18 cellular contexts compared by ENCODE assay signal in genomic region chr5:94288937-94289336, GRCh38.
A peak's percentile ranks its signal among the peaks of the same experiment; 100 is the strongest.
DNase-seq lines count a peak whose midpoint lies in the region; ATAC-seq, FAIRE-seq and TF ChIP-seq lines count a peak whose summit lies in the region.
"Had no signal": no experiment of that assay in that cellular context is flagged by ENCODE, and none has a peak within 500 bp of the region (broad histone marks: within the 10 kb centered on the region; RNA-seq: fewer than 3 reads in every experiment).

No MANE protein-coding gene starts in this region.

- FAIRE-seq in GM19239 (lab: Jason Lieb, UNC): no peak
- FAIRE-seq: kidney had no signal

- no peak overlapping the region for H2AFZ ChIP-seq in GM23338

- no peaks in the 10 kb centered on the region; the same call in 1 of the 2 replicates for H3F3A ChIP-seq in GM23338 (replicated peaks; ENCODE audit: low read depth)

- H3K79me2 ChIP-seq in GM23338 (replicated peaks; ENCODE audit: insufficient read depth): peaks cover 65% of the 10 kb centered on the region

- no peak overlapping the region for H3K4me3 ChIP-seq in GM23338
- H3K4me3 ChIP-seq in fibroblast of the aortic adventitia (ENCODE audit: low read depth, low read length): no peak overlapping the region
- H3K4me3 ChIP-seq in H7 (ENCODE audit: insufficient read depth, low read depth, low read length): no peak overlapping the region
- H3K4me3 ChIP-seq: spleen had no signal

- H3K4me3 Mint-ChIP-seq in GM23338: no peak overlapping the region

- H3K4me1 ChIP-seq in GM23338 (ENCODE audit: insufficient read depth): no peaks in the 10 kb centered on the region
- H3K4me1 ChIP-seq: spleen had no signal

- no peak overlapping the region for H3K27ac Mint-ChIP-seq in GM23338
- H3K27ac Mint-ChIP-seq: activated naive CD4-positive, alpha-beta T cell treated with anti-CD3 and anti-CD28 coated beads, Interleukin-2, amount 50 U/mL, for 72 hours had no signal

- H3K4me1 Mint-ChIP-seq in GM23338: 0 out of 3 replicates have a peak, but pooled peaks cover 2% of the 10 kb centered on the region

- TF ChIP-seq CTCF in GM23338 (conservative IDR thresholded peaks at IDR 0.05; ENCODE audit: low read depth in 2 of 2) (no peak), fibroblast of the aortic adventitia (IDR thresholded peaks at IDR 0.05; ENCODE audit: insufficient read depth, low read length) (no peak)

- DNase-seq in GM23338 (ENCODE audit: low spot score): no peak
- peak; percentile 2 for DNase-seq in amniotic epithelial cell (ENCODE audit: low read depth)
- peak; percentile 67 for DNase-seq in fibroblast of the aortic adventitia (ENCODE audit: low read depth)
- DNase-seq in GM19239 (ENCODE audit: insufficient read length, low spot score): no peak
- no peak for DNase-seq in H7
- DNase-seq in activated CD4-positive, alpha-beta T cell treated with anti-CD3 and anti-CD28 coated beads for 48 hours: no peak
- DNase-seq: activated CD8-positive, alpha-beta memory T cell treated with anti-CD3 and anti-CD28 coated beads for 24 hours; DMS153; hippocampal formation; kidney; mammary epithelial cell; NCI-H1436; NCI-H2171; NCI-H82; spleen had no signal

- peaks cover 50% of the 10 kb centered on the region for H3K36me3 Mint-ChIP-seq in GM23338 (ENCODE audit: low read depth)

- peaks cover 49% of the 10 kb centered on the region for H3K9me3 Mint-ChIP-seq in GM23338

- no peak overlapping the region for H3K4me2 ChIP-seq in GM23338

- peaks cover 9% of the 10 kb centered on the region for H3K36me3 ChIP-seq in GM23338 (ENCODE audit: insufficient read depth)
- H3K36me3 ChIP-seq in H7 (replicated peaks; ENCODE audit: control insufficient read depth, insufficient read depth, low read length): 0 out of 2 replicates have a peak, but pooled peaks cover 1% of the 10 kb centered on the region
- H3K36me3 ChIP-seq: spleen had no signal

- ATAC-seq in GM23338 (no peak), GM19467 (IDR thresholded peaks at IDR 0.05; ENCODE audit: unreplicated experiment) (no peak)
- ATAC-seq: activated naive CD4-positive, alpha-beta T cell treated with anti-CD3 and anti-CD28 coated beads, Interleukin-2, amount 50 U/mL, for 72 hours; Panc1 had no signal

- peak overlapping the region; percentile 28; the same call in 1 of the 2 replicates for H3K27ac ChIP-seq in GM23338 (ENCODE audit: low read depth)
- H3K27ac ChIP-seq: spleen had no signal

- no peaks in the 10 kb centered on the region for H3K27me3 ChIP-seq in GM23338 (ENCODE audit: insufficient read depth)
- no peaks in the 10 kb centered on the region for H3K27me3 ChIP-seq in H7 (ENCODE audit: control insufficient read depth, insufficient read depth, low read length)
- H3K27me3 ChIP-seq: spleen had no signal

- 0 out of 2 replicates have a peak, but pooled peaks cover 2% of the 10 kb centered on the region for H4K20me1 ChIP-seq in GM23338 (replicated peaks; ENCODE audit: insufficient read depth)

- peaks cover 14% of the 10 kb centered on the region for H3K27me3 Mint-ChIP-seq in GM23338 (ENCODE audit: insufficient read depth, low read depth, poor library complexity)

- no peaks in the 10 kb centered on the region; the same call in 1 of the 2 replicates for H3K9me2 ChIP-seq in GM23338 (ENCODE audit: insufficient read depth)

TF ChIP-seq in GM23338, 12 proteins besides CTCF, POLR2A, EP300 and RAD21 (continues in another document):
- TF ChIP-seq JUNB (IDR thresholded peaks at IDR 0.05; ENCODE audit: unreplicated experiment): no peak
- TF ChIP-seq, protein P1, sequence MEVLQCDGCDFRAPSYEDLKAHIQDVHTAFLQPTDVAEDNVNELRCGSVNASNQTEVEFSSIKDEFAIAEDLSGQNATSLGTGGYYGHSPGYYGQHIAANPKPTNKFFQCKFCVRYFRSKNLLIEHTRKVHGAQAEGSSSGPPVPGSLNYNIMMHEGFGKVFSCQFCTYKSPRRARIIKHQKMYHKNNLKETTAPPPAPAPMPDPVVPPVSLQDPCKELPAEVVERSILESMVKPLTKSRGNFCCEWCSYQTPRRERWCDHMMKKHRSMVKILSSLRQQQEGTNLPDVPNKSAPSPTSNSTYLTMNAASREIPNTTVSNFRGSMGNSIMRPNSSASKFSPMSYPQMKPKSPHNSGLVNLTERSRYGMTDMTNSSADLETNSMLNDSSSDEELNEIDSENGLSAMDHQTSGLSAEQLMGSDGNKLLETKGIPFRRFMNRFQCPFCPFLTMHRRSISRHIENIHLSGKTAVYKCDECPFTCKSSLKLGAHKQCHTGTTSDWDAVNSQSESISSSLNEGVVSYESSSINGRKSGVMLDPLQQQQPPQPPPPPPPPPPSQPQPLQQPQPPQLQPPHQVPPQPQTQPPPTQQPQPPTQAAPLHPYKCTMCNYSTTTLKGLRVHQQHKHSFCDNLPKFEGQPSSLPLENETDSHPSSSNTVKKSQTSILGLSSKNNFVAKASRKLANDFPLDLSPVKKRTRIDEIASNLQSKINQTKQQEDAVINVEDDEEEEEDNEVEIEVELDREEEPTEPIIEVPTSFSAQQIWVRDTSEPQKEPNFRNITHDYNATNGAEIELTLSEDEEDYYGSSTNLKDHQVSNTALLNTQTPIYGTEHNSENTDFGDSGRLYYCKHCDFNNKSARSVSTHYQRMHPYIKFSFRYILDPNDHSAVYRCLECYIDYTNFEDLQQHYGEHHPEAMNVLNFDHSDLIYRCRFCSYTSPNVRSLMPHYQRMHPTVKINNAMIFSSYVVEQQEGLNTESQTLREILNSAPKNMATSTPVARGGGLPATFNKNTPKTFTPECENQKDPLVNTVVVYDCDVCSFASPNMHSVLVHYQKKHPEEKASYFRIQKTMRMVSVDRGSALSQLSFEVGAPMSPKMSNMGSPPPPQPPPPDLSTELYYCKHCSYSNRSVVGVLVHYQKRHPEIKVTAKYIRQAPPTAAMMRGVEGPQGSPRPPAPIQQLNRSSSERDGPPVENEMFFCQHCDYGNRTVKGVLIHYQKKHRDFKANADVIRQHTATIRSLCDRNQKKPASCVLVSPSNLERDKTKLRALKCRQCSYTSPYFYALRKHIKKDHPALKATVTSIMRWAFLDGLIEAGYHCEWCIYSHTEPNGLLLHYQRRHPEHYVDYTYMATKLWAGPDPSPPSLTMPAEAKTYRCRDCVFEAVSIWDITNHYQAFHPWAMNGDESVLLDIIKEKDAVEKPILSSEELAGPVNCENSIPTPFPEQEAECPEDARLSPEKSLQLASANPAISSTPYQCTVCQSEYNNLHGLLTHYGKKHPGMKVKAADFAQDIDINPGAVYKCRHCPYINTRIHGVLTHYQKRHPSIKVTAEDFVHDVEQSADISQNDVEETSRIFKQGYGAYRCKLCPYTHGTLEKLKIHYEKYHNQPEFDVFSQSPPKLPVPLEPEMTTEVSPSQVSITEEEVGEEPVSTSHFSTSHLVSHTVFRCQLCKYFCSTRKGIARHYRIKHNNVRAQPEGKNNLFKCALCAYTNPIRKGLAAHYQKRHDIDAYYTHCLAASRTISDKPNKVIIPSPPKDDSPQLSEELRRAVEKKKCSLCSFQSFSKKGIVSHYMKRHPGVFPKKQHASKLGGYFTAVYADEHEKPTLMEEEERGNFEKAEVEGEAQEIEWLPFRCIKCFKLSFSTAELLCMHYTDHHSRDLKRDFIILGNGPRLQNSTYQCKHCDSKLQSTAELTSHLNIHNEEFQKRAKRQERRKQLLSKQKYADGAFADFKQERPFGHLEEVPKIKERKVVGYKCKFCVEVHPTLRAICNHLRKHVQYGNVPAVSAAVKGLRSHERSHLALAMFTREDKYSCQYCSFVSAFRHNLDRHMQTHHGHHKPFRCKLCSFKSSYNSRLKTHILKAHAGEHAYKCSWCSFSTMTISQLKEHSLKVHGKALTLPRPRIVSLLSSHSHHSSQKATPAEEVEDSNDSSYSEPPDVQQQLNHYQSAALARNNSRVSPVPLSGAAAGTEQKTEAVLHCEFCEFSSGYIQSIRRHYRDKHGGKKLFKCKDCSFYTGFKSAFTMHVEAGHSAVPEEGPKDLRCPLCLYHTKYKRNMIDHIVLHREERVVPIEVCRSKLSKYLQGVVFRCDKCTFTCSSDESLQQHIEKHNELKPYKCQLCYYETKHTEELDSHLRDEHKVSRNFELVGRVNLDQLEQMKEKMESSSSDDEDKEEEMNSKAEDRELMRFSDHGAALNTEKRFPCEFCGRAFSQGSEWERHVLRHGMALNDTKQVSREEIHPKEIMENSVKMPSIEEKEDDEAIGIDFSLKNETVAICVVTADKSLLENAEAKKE (CRISPR knock-in tag; IDR thresholded peaks at IDR 0.05): no peak
- TF ChIP-seq POLR2AphosphoS5 (IDR thresholded peaks at IDR 0.05; ENCODE audit: low read depth): no peak
- no peak for TF ChIP-seq EZH2 (IDR thresholded peaks at IDR 0.05; ENCODE audit: low read depth, unreplicated experiment)
- no peak for TF ChIP-seq STAT1 (IDR thresholded peaks at IDR 0.05; ENCODE audit: unreplicated experiment)
- TF ChIP-seq ETS1 (IDR thresholded peaks at IDR 0.05): no peak
- no peak for TF ChIP-seq CREB1 (CRISPR knock-in tag; IDR thresholded peaks at IDR 0.05; ENCODE audit: low read depth)
- TF ChIP-seq ZNF114 (CRISPR knock-in tag; IDR thresholded peaks at IDR 0.05): no peak
- TF ChIP-seq EZH2phosphoT487 (IDR thresholded peaks at IDR 0.05; ENCODE audit: unreplicated experiment): no peak

Comparison
In these comparisons a context has a peak if more than half of its experiments do, and no peak if none do; other contexts are left out.
1. DNase-seq: peak in amniotic epithelial cell (single experiment) and fibroblast of the aortic adventitia (single experiment); none in GM23338 (single experiment), GM19239 (single experiment), H7 (single experiment) and activated CD4-positive, alpha-beta T cell treated with anti-CD3 and anti-CD28 coated beads for 48 hours (single experiment).